Comparison of ENCODE assay signal across 15 cellular contexts in genomic region chr6:33160096-33160495, GRCh38. TPM values are rescaled to one million over a fixed set of nuclear protein-coding genes. Genes with fewer than 3 reads are reported as not detected.
DNase-seq lines count a peak whose midpoint lies in the region; TF ChIP-seq lines count a peak whose summit lies in the region.
"Had no signal": no experiment of that assay in that cellular context is flagged by ENCODE, and none has a peak within 500 bp of the region (broad histone marks: within the 10 kb centered on the region; RNA-seq: fewer than 3 reads in every experiment).

No MANE protein-coding gene starts in this region.

- H3K4me2 ChIP-seq in H9 (ENCODE audit: insufficient read depth, insufficient read length, low read length): no peak overlapping the region
- H3K4me2 ChIP-seq: A549 had no signal

- H3K56ac ChIP-seq in H9 (ENCODE audit: insufficient read length, low read depth, low read length): no peak overlapping the region

- TF ChIP-seq POLR2A in esophagus muscularis mucosa (IDR thresholded peaks at IDR 0.05; ENCODE audit: low read depth): no peak

- H3K79me2 ChIP-seq in ACC112 (ENCODE audit: control insufficient read depth, insufficient read depth, low read length, unreplicated experiment) (no peaks in the 10 kb centered on the region), H9 (ENCODE audit: insufficient read depth, low read length) (no peaks in the 10 kb centered on the region)

- no CpG with 5 or more reads among the region's 11 CpGs for WGBS in H9 (ENCODE audit: extremely low coverage, insufficient read length, low lambda C conversion rate)
- WGBS in esophagus muscularis mucosa: 93% methylated on average over 11 of the region's 11 CpGs

- H3K27ac ChIP-seq in ACC112 (ENCODE audit: low read depth, low read length): 0 out of 2 replicates have a peak overlapping the region, but pooled peaks have one; percentile 66
- no peak overlapping the region for H3K27ac ChIP-seq in H9 (ENCODE audit: insufficient read length, low read depth, low read length)
- peak overlapping the region in 3 of 4 donors; percentile 54 to 78 (median 62) for H3K27ac ChIP-seq in esophagus muscularis mucosa (replicated peaks in 1 of 4)
- H3K27ac ChIP-seq in dorsolateral prefrontal cortex: no peak overlapping the region
- H3K27ac ChIP-seq: 22Rv1, A549, C4-2B had no signal

- no peaks in the 10 kb centered on the region for H3K79me1 ChIP-seq in H9 (ENCODE audit: insufficient read depth, low read depth, low read length, poor library complexity, severe bottlenecking)

- TF ChIP-seq CTCF in H9 (conservative IDR thresholded peaks at IDR 0.05) (no peak), esophagus muscularis mucosa (IDR thresholded peaks at IDR 0.05) (no peak), dorsolateral prefrontal cortex (IDR thresholded peaks at IDR 0.05 in 54 of 56, conservative IDR thresholded peaks at IDR 0.05 in 2 of 56; ENCODE audit: low read depth in 1 of 56, partially characterized antibody in 56 of 56) (no peak)

- no peak overlapping the region; a peak in 1 of 7 replicates for H3K27ac Mint-ChIP-seq in H9
- H3K27ac Mint-ChIP-seq: CD4-positive, CD25-positive, alpha-beta regulatory T cell; CD8-positive, alpha-beta T cell had no signal

- H2AFZ ChIP-seq in ACC112 (ENCODE audit: low read length, unreplicated experiment): no peak overlapping the region
- H2AFZ ChIP-seq in H9 (ENCODE audit: low read length): no peak overlapping the region

- peaks cover 16% of the 10 kb centered on the region for H3K4me1 ChIP-seq in ACC112 (ENCODE audit: control insufficient read depth, insufficient read depth, low read length, unreplicated experiment)
- no peaks in the 10 kb centered on the region; the same call in 1 of the 2 replicates for H3K4me1 ChIP-seq in H9 (ENCODE audit: insufficient read depth, low read length)
- H3K4me1 ChIP-seq in esophagus muscularis mucosa: peaks cover 14 to 22% (median 20%) of the 10 kb centered on the region in 4 donors
- H3K4me1 ChIP-seq: Caco-2 had no signal

- no peak overlapping the region for H4K5ac ChIP-seq in H9 (ENCODE audit: insufficient read length, low read depth, low read length)

- H3K23me2 ChIP-seq in H9 (ENCODE audit: insufficient read length, low read depth, low read length, poor library complexity, severe bottlenecking): peaks cover 5% of the 10 kb centered on the region

- H4K8ac ChIP-seq in H9 (replicated peaks; ENCODE audit: insufficient read length, low read depth, low read length): no peak overlapping the region

- H3K9ac ChIP-seq in H9 (ENCODE audit: extremely low read depth, insufficient read length, low read length): no peak overlapping the region
- H3K9ac ChIP-seq: GM23248 had no signal

- H2BK20ac ChIP-seq in H9 (ENCODE audit: low read depth, low read length, poor library complexity, severe bottlenecking): no peak overlapping the region

- no peak overlapping the region for H2BK12ac ChIP-seq in H9 (ENCODE audit: insufficient read length, low read depth, low read length)

- no peak overlapping the region for H3K23ac ChIP-seq in H9 (ENCODE audit: insufficient read length, low read depth, low read length)

- H4K20me1 ChIP-seq in H9 (ENCODE audit: control insufficient read depth, insufficient read depth, insufficient read length): no peaks in the 10 kb centered on the region

- H3K4ac ChIP-seq in H9 (ENCODE audit: low read depth, low read length): no peak overlapping the region

- H3K9me3 ChIP-seq in H9 (ENCODE audit: control insufficient read depth, low read depth, low read length) (no peaks in the 10 kb centered on the region), esophagus muscularis mucosa (no peaks in the 10 kb centered on the region)
- H3K9me3 ChIP-seq: A549, Caco-2 had no signal

- H2BK120ac ChIP-seq in H9 (ENCODE audit: low read depth, low read length, poor library complexity, severe bottlenecking): no peak overlapping the region

- H3K4me3 ChIP-seq in ACC112 (ENCODE audit: low read depth, low read length) (no peak overlapping the region), esophagus muscularis mucosa (no peak overlapping the region), dorsolateral prefrontal cortex (no peak overlapping the region)
- H3K4me3 ChIP-seq: A549, GM23248 had no signal

- no peak for TF ChIP-seq EP300 in esophagus muscularis mucosa (IDR thresholded peaks at IDR 0.05)

- peaks cover 23 to 30% of the 10 kb centered on the region in 2 experiments for H3K4me1 Mint-ChIP-seq in H9

- H2BK15ac ChIP-seq in H9 (ENCODE audit: low read depth, low read length): no peak overlapping the region

- H4K91ac ChIP-seq in H9 (ENCODE audit: insufficient read length, low read depth, low read length): no peak overlapping the region

- H3K14ac ChIP-seq in H9 (ENCODE audit: insufficient read depth, low read length): no peak overlapping the region

- no peaks in the 10 kb centered on the region for H3K36me3 Mint-ChIP-seq in H9 (ENCODE audit: insufficient read depth in 1 of 3, low read depth in 3 of 3)
- H3K36me3 Mint-ChIP-seq: CD4-positive, CD25-positive, alpha-beta regulatory T cell; CD8-positive, alpha-beta T cell had no signal

- no peaks in the 10 kb centered on the region for H3K36me3 ChIP-seq in ACC112 (ENCODE audit: insufficient read depth, low read length)
- H3K36me3 ChIP-seq in esophagus muscularis mucosa: no peaks in the 10 kb centered on the region

- peaks cover 29% of the 10 kb centered on the region for H3K27me3 Mint-ChIP-seq in H9 (ENCODE audit: low read depth)

- no peak overlapping the region for H2BK5ac ChIP-seq in H9 (ENCODE audit: insufficient read length, low read length)

- peak overlapping the region in 1 of 2 experiments; percentile 1; a peak in 1 of 5 replicates for H3K4me3 Mint-ChIP-seq in H9
- H3K4me3 Mint-ChIP-seq: CD4-positive, CD25-positive, alpha-beta regulatory T cell; CD8-positive, alpha-beta T cell had no signal

- DNase-seq in H9: peak; percentile 17
- DNase-seq in esophagus muscularis mucosa (ENCODE audit: extremely low spot score): no peak
- DNase-seq in A172 (ENCODE audit: low spot score): no peak
- DNase-seq in HuH-7.5 (ENCODE audit: low spot score): no peak
- DNase-seq in dorsolateral prefrontal cortex: no peak
- DNase-seq: Caco-2; CD8-positive, alpha-beta T cell; DMS153; DND-41 had no signal

- no peaks in the 10 kb centered on the region for H3K9me3 Mint-ChIP-seq in H9
- H3K9me3 Mint-ChIP-seq: CD4-positive, CD25-positive, alpha-beta regulatory T cell; CD8-positive, alpha-beta T cell had no signal

- no peak overlapping the region for H3K18ac ChIP-seq in H9 (ENCODE audit: insufficient read length, low read depth, low read length)

- no peak overlapping the region for H2AK5ac ChIP-seq in H9 (ENCODE audit: insufficient read length, low read length)

- no peaks in the 10 kb centered on the region for H3K27me3 ChIP-seq in ACC112 (ENCODE audit: insufficient read depth, low read length)
- H3K27me3 ChIP-seq in H9 (ENCODE audit: insufficient read depth, low read length): peaks cover 2% of the 10 kb centered on the region; the same call in 1 of the 2 replicates
- peaks cover 0 to 7% (median 0%) of the 10 kb centered on the region in 4 donors for H3K27me3 ChIP-seq in esophagus muscularis mucosa
- H3K27me3 ChIP-seq in dorsolateral prefrontal cortex: peaks cover 0 to under 1% (median 0%) of the 10 kb centered on the region in 45 donors

- no peak overlapping the region for H3T11ph ChIP-seq in H9 (ENCODE audit: low read length)

- intact Hi-C loops in esophagus muscularis mucosa (cut with DNase I) (loop anchor here (5.0 kb wide), 1 partner anchor 37 kb away; no protein-coding TSS in a partner anchor), dorsolateral prefrontal cortex (cut with DNase I) (loop anchor here in 1 of 2 donors (5.0 kb wide), 1 partner anchor 37 kb away; no protein-coding TSS in a partner anchor)

RNA-seq across cellular contexts. Expression of gene COL11A2, which starts 32.2 kb away (rescaled TPM):
- total RNA-seq in H9 (2021): 2.0 and 2.3 TPM in 2 replicates
- total RNA-seq in esophagus muscularis mucosa: 1 to 10 TPM in 1 of 4 donors, under 1 TPM in 2, not detected in 1; 0.17 to 1.1 (median 0.19) TPM
- total RNA-seq in A172 (2014; rRNA removed; shearing (Covaris generic)): 0.79 and 1.7 TPM in 2 replicates
- 10 to 100 TPM in 31 of 120 experiments, 1 to 10 TPM in 89; 3.6 to 21.1 (median 8.3) TPM for total RNA-seq in dorsolateral prefrontal cortex

RNA-seq across cellular contexts. Expression of gene RXRB, which starts 40.4 kb away (rescaled TPM):
- total RNA-seq in H9 (2021) (14.8 and 16.8 TPM in 2 replicates), esophagus muscularis mucosa (10 to 100 TPM; 21.5 to 34.1 (median 32.2) TPM), dorsolateral prefrontal cortex (10 to 100 TPM; 47.2 to 81.0 (median 62.9) TPM)
- 14.1 and 20.4 TPM in 2 replicates for total RNA-seq in A172 (2014; rRNA removed; shearing (Covaris generic))

RNA-seq across cellular contexts. Expression of gene SLC39A7, which starts 40.6 kb away (rescaled TPM):
- total RNA-seq in H9 (2021): 105 and 107 TPM in 2 replicates
- total RNA-seq in esophagus muscularis mucosa: 10 to 100 TPM; 43.6 to 80.1 (median 62.3) TPM
- 77.7 and 120 TPM in 2 replicates for total RNA-seq in A172 (2014; rRNA removed; shearing (Covaris generic))
- total RNA-seq in dorsolateral prefrontal cortex: 10 to 100 TPM; 23.7 to 48.3 (median 35.6) TPM

RNA-seq across cellular contexts. Expression of gene HSD17B8, which starts 44.4 kb away (rescaled TPM):
- total RNA-seq in H9 (2021) (5.5 and 7.1 TPM in 2 replicates), esophagus muscularis mucosa (10 to 100 TPM in 3 of 4 donors, 1 to 10 TPM in 1; 2.0 to 15.0 (median 12.9) TPM), dorsolateral prefrontal cortex (10 to 100 TPM in 2 of 120 experiments, 1 to 10 TPM in 118; 2.0 to 15.0 (median 5.2) TPM)
- 0.19 TPM in 1 of 2 replicates, not detected in the other for total RNA-seq in A172 (2014; rRNA removed; shearing (Covaris generic))

RNA-seq across cellular contexts. Expression of gene RING1, which starts 48.2 kb away (rescaled TPM):
- 29.8 and 31.0 TPM in 2 replicates for total RNA-seq in H9 (2021)
- 10 to 100 TPM; 15.0 to 25.3 (median 20.6) TPM for total RNA-seq in esophagus muscularis mucosa
- total RNA-seq in A172 (2014; rRNA removed; shearing (Covaris generic)): 16.2 and 19.7 TPM in 2 replicates
- 10 to 100 TPM; 36.6 to 62.1 (median 48.0) TPM for total RNA-seq in dorsolateral prefrontal cortex

Comparison
In these comparisons a context has a peak if more than half of its experiments do, and no peak if none do; other contexts are left out.
1. H3K27ac ChIP-seq: peak in ACC112 (single experiment) and esophagus muscularis mucosa (3 of 4); none in H9 (single experiment) and dorsolateral prefrontal cortex (0 of 59).